ENCODE assay signal across 21 cellular contexts in genomic region chr7:107029061-107029763, GRCh38. TPM values are rescaled to one million over a fixed set of nuclear protein-coding genes. Genes with fewer than 3 reads are reported as not detected.
DNase-seq lines count a peak whose midpoint lies in the region; FAIRE-seq and TF ChIP-seq lines count a peak whose summit lies in the region.
"Had no signal": no experiment of that assay in that cellular context is flagged by ENCODE, and none has a peak within 500 bp of the region (broad histone marks: within the 10 kb centered on the region; RNA-seq: fewer than 3 reads in every experiment).

No MANE protein-coding gene starts in this region.

- no peak overlapping the region for H4K8ac ChIP-seq in trophoblast cell (ENCODE audit: low read depth, low read length)

- no peak overlapping the region for H2BK120ac ChIP-seq in trophoblast cell (ENCODE audit: insufficient read depth, low read length, poor library complexity)

- no peak overlapping the region for H4K12ac ChIP-seq in trophoblast cell (ENCODE audit: low read depth, low read length)

- no peak overlapping the region for H3K4me3 ChIP-seq in NB4 (ENCODE audit: low read depth, low read length)
- H3K4me3 ChIP-seq in adipocyte (ENCODE audit: low read length), result no peak overlapping the region
- H3K4me3 ChIP-seq in trophoblast cell (ENCODE audit: low read depth, low read length), result no peak overlapping the region
- H3K4me3 ChIP-seq: adrenal gland, esophagus squamous epithelium, tibial nerve had no signal

- no peak overlapping the region for H3K4me2 ChIP-seq in trophoblast cell (ENCODE audit: low read length)

- no peak overlapping the region for H3K23ac ChIP-seq in trophoblast cell (ENCODE audit: low read length)

- H3K4me1 ChIP-seq in adipocyte (ENCODE audit: control insufficient read depth, insufficient read depth, low read length) (peaks cover 32% of the 10 kb centered on the region), trophoblast cell (ENCODE audit: control insufficient read depth in 1 of 2, insufficient read depth in 2 of 2, low read length in 2 of 2) (peaks cover 0 to 5% of the 10 kb centered on the region in 2 experiments)
- H3K4me1 ChIP-seq: esophagus squamous epithelium had no signal

- H3K36me3 ChIP-seq in adipocyte (ENCODE audit: control insufficient read depth, insufficient read depth, low read length, severe bottlenecking), result no peaks in the 10 kb centered on the region
- no peaks in the 10 kb centered on the region for H3K36me3 ChIP-seq in trophoblast cell (ENCODE audit: control insufficient read depth in 1 of 2, insufficient read depth in 2 of 2, low read length in 2 of 2)
- H3K36me3 ChIP-seq: esophagus squamous epithelium, tibial nerve had no signal

- DNase-seq in NOMO-1 (lab: John Stamatoyannopoulos, UW; ENCODE audit: unreplicated experiment in 2 of 2) (peak; percentile 1 to 19), NOMO-1 treated with dmso at 0.1 percent for 144 hours (lab: John Stamatoyannopoulos, UW; ENCODE audit: unreplicated experiment) (no peak), NB4 (ENCODE audit: low read depth) (peak; percentile 78), adipocyte (ENCODE audit: low read depth) (peak; percentile 18), trophoblast cell (peak in 1 of 2 donors; percentile 33), H4 (ENCODE audit: low spot score) (no peak), frontal cortex (ENCODE audit: low spot score in 2 of 2) (no peak), C1 segment of cervical spinal cord (lab: John Stamatoyannopoulos, UW) (no peak)
- DNase-seq: ACHN; activated CD4-positive, alpha-beta T cell treated with anti-CD3 and anti-CD28 coated beads, Interleukin-2, amount 50 U/mL, for 1 hour; activated T-cell treated with anti-CD3 and anti-CD28 coated beads, Interleukin-2, amount 50 U/mL, for 72 hours; esophagus squamous epithelium; hypothalamus; left colon; NCI-H1436; NCI-H524 treated with DMSO at 0.1 percent for 48 hours; stimulated activated CD8-positive, alpha-beta memory T cell treated with anti-CD3 and anti-CD28 coated beads, Interleukin-4, amount 100 ng/mL, for 48 hours had no signal

- no peak overlapping the region for H2AK5ac ChIP-seq in trophoblast cell (ENCODE audit: low read length)

- no peak for FAIRE-seq in frontal cortex (lab: Jason Lieb, UNC)
- FAIRE-seq: colon, D721Med had no signal

- WGBS in trophoblast cell (ENCODE audit: extremely low coverage, insufficient coverage, insufficient read length), result no CpG with 5 or more reads among the region's 5 CpGs

- no peaks in the 10 kb centered on the region for H3K79me2 ChIP-seq in trophoblast cell (ENCODE audit: control insufficient read depth, insufficient read depth, low read length, poor library complexity)

- peak overlapping the region; percentile 45 for H3K18ac ChIP-seq in trophoblast cell (ENCODE audit: low read length)

- no peak overlapping the region for H3K9ac ChIP-seq in adipocyte (ENCODE audit: low read length)
- H3K9ac ChIP-seq in trophoblast cell (ENCODE audit: low read length), result no peak overlapping the region

- no peak overlapping the region for H2AFZ ChIP-seq in trophoblast cell (ENCODE audit: insufficient read depth, low read length, poor library complexity)

- H3K27ac ChIP-seq in trophoblast cell (ENCODE audit: low read depth, low read length), result no peak overlapping the region
- H3K27ac ChIP-seq: adrenal gland, esophagus squamous epithelium, tibial nerve had no signal

- no peak overlapping the region for H2BK12ac ChIP-seq in trophoblast cell (ENCODE audit: low read length)

- H2BK5ac ChIP-seq in trophoblast cell (ENCODE audit: low read depth, low read length, poor library complexity), result no peak overlapping the region

- H3K9me3 ChIP-seq in adipocyte (ENCODE audit: control insufficient read depth, low read length) (no peaks in the 10 kb centered on the region), trophoblast cell (ENCODE audit: insufficient read depth, low read depth, low read length) (no peaks in the 10 kb centered on the region)
- H3K9me3 ChIP-seq: adrenal gland, esophagus squamous epithelium, tibial nerve had no signal

- no peak for TF ChIP-seq CTCF in NB4 (IDR thresholded peaks at IDR 0.05; ENCODE audit: low read depth, low read length)

- H3K27me3 ChIP-seq in adipocyte (replicated peaks; ENCODE audit: control insufficient read depth, insufficient read depth, low read length) (no peaks in the 10 kb centered on the region), trophoblast cell (ENCODE audit: insufficient read depth, low read length) (no peaks in the 10 kb centered on the region)
- H3K27me3 ChIP-seq: adrenal gland, esophagus squamous epithelium, tibial nerve had no signal

- H3K79me1 ChIP-seq in trophoblast cell (ENCODE audit: low read length), result no peaks in the 10 kb centered on the region

- H3K4ac ChIP-seq in trophoblast cell (ENCODE audit: low read depth, low read length), result no peak overlapping the region

- H4K91ac ChIP-seq in trophoblast cell (ENCODE audit: low read depth, low read length), result no peak overlapping the region

- no peak overlapping the region for H3K14ac ChIP-seq in trophoblast cell (ENCODE audit: low read length)

- no peak for TF ChIP-seq POLR2A in NB4 (IDR thresholded peaks at IDR 0.05; ENCODE audit: extremely low read depth, insufficient read length)

RNA-seq across cellular contexts. Expression of gene PRKAR2B, which starts 15.3 kb away (rescaled TPM):
- polyA plus RNA-seq in trophoblast cell (2013), result 9.0 and 9.1 TPM in 2 replicates
- total RNA-seq in H4 (2014; rRNA removed; shearing (Covaris generic)), result 9.5 and 13.1 TPM in 2 replicates
- 282 TPM for total RNA-seq in frontal cortex

Comparison
In these comparisons a context has a peak if more than half of its experiments do, and no peak if none do; other contexts are left out.
1. DNase-seq: peak in NOMO-1 (2 of 2), NB4 (single experiment) and adipocyte (single experiment); none in NOMO-1 treated with dmso at 0.1 percent for 144 hours (single experiment), H4 (single experiment), frontal cortex (0 of 2) and C1 segment of cervical spinal cord (0 of 14).
2. RNA of gene PRKAR2B, which starts 15.3 kb away (total RNA-seq): 282 TPM in frontal cortex (single experiment); 9.5 to 13.1 TPM in H4; every median in the first group is over 10 times any median in the second.